Comparison of ENCODE assay signal across 12 cellular contexts in genomic region chr22:39643311-39644083, GRCh38.
"Had no signal": no experiment of that assay in that cellular context is flagged by ENCODE, and none has a peak within 500 bp of the region (broad histone marks: within the 10 kb centered on the region; RNA-seq: fewer than 3 reads in every experiment).

No MANE protein-coding gene starts in this region.

- DNase-seq: activated CD4-positive, alpha-beta T cell treated with anti-CD3 and anti-CD28 coated beads, Interleukin-2, amount 50 U/mL, for 1 hour; activated naive CD4-positive, alpha-beta T cell treated with Interleukin-2 at 50 U/mL for 16 hours; activated T-cell treated with anti-CD3 and anti-CD28 coated beads for 4 hours; central memory CD4-positive, alpha-beta T cell; cortex of kidney; effector CD8-positive, alpha-beta T cell; heart right ventricle; midbrain; ovary; stimulated activated CD4-positive, alpha-beta T cell treated with anti-CD3 and anti-CD28 coated beads, Interleukin-12 subunit alpha, Interleukin-12 subunit beta, amount 100 ng/mL, for 4 hours; stimulated activated CD4-positive, alpha-beta T cell treated with anti-CD3 and anti-CD28 coated beads, Interleukin-2, amount 100 ng/mL, for 24 hours had no signal

- H3K4me1 ChIP-seq: heart right ventricle had no signal

- H3K9me3 ChIP-seq: ovary had no signal

- H3K27me3 ChIP-seq: ovary had no signal

- H3K36me3 ChIP-seq: heart right ventricle, ovary had no signal

- H3K27ac ChIP-seq: heart right ventricle, ovary had no signal

- H3K4me3 ChIP-seq: heart right ventricle, ovary had no signal

- FAIRE-seq: frontal cortex had no signal
